ENCODE assay signal across 8 cellular contexts in genomic region chr10:124722812-124723783, GRCh38. TPM values are rescaled to one million over a fixed set of nuclear protein-coding genes. Genes with fewer than 3 reads are reported as not detected.
DNase-seq lines count a peak whose midpoint lies in the region; ATAC-seq and TF ChIP-seq lines count a peak whose summit lies in the region.

No MANE protein-coding gene starts in this region.

- peaks cover 87% of the 10 kb centered on the region for H3K4me1 Mint-ChIP-seq in activated naive CD4-positive, alpha-beta T cell treated with anti-CD3 and anti-CD28 coated beads, Interleukin-2, amount 10 ng/mL, durations not matched to agents 7 days and 5 days

- H3K4me1 ChIP-seq in left lung (peaks cover 55 to 86% of the 10 kb centered on the region in 2 donors), stomach (peaks cover 63 to 97% (median 88%) of the 10 kb centered on the region in 4 donors)

- intact Hi-C loops in left lung (cut with DNase I), result no loop called here
- intact Hi-C loops in stomach (cut with DNase I; ENCODE audit: low total_unique reads), result no loop called here

- TF ChIP-seq EP300 in stomach (IDR thresholded peaks at IDR 0.05), result no peak

- H3K36me3 ChIP-seq in KOPT-K1 (ENCODE audit: insufficient read depth, low read length), result 0 out of 2 replicates have a peak, but pooled peaks cover 14% of the 10 kb centered on the region
- no peaks in the 10 kb centered on the region for H3K36me3 ChIP-seq in left lung
- peaks cover 0 to 4% (median 0%) of the 10 kb centered on the region in 4 donors for H3K36me3 ChIP-seq in stomach

- H3K27ac Mint-ChIP-seq in activated naive CD4-positive, alpha-beta T cell treated with anti-CD3 and anti-CD28 coated beads, Interleukin-2, amount 10 ng/mL, durations not matched to agents 7 days and 5 days, result peak overlapping the region; percentile 89

- WGBS in stomach, 5 donors, result 24 to 34% (median 31%) methylated on average over 7 of the region's 7 CpGs

- TF ChIP-seq CTCF in GM12864 (IDR thresholded peaks at IDR 0.05; ENCODE audit: low read depth, low read length, missing control alignments) (no peak), left lung (IDR thresholded peaks at IDR 0.05) (no peak), stomach (IDR thresholded peaks at IDR 0.05) (no peak)

- ATAC-seq in GM21619 (IDR thresholded peaks at IDR 0.05; ENCODE audit: unreplicated experiment) (peak; percentile 72), left lung (peak; percentile 72)

- H3K27me3 ChIP-seq in left lung (no peaks in the 10 kb centered on the region), stomach (no peaks in the 10 kb centered on the region)

- H3K36me3 Mint-ChIP-seq in activated naive CD4-positive, alpha-beta T cell treated with anti-CD3 and anti-CD28 coated beads, Interleukin-2, amount 10 ng/mL, durations not matched to agents 7 days and 5 days, result peaks cover 20% of the 10 kb centered on the region

- peak overlapping the region; percentile 45 for H3K27ac ChIP-seq in KOPT-K1 (ENCODE audit: low read depth, low read length, poor library complexity, severe bottlenecking)
- H3K27ac ChIP-seq in left lung, result peak overlapping the region; percentile 78 to 90
- peak overlapping the region; percentile 61 to 87 (median 78) for H3K27ac ChIP-seq in stomach

- H3K4me3 ChIP-seq in GM12864 (ENCODE audit: low read depth, low read length) (peak overlapping the region; percentile 1; the same call in 1 of the 2 replicates), left lung (no peak overlapping the region), stomach (no peak overlapping the region)

- H3K9me3 ChIP-seq in KOPT-K1 (ENCODE audit: insufficient read depth, low read length, poor library complexity, severe bottlenecking), result no peaks in the 10 kb centered on the region
- H3K9me3 ChIP-seq in left lung, result no peaks in the 10 kb centered on the region
- no peaks in the 10 kb centered on the region for H3K9me3 ChIP-seq in stomach

- H3K4me3 Mint-ChIP-seq in activated naive CD4-positive, alpha-beta T cell treated with anti-CD3 and anti-CD28 coated beads, Interleukin-2, amount 10 ng/mL, durations not matched to agents 7 days and 5 days, result peak overlapping the region; percentile 4

- no peaks in the 10 kb centered on the region for H3K27me3 Mint-ChIP-seq in activated naive CD4-positive, alpha-beta T cell treated with anti-CD3 and anti-CD28 coated beads, Interleukin-2, amount 10 ng/mL, durations not matched to agents 7 days and 5 days

- no peak for TF ChIP-seq POLR2A in stomach (IDR thresholded peaks at IDR 0.05)

- CTCF ChIA-PET in activated naive CD4-positive, alpha-beta T cell treated with anti-CD3 and anti-CD28 coated beads, Interleukin-2, amount 10 ng/mL, durations not matched to agents 7 days and 5 days (lab: Charles Lee), result interaction anchor here (0.9 to 2.7 kb wide), 5 partner anchors 17 to 193 kb away, joined by 3 to 15 read pairs (median 4); no protein-coding TSS in a partner anchor

- H3K9me3 Mint-ChIP-seq in activated naive CD4-positive, alpha-beta T cell treated with anti-CD3 and anti-CD28 coated beads, Interleukin-2, amount 10 ng/mL, durations not matched to agents 7 days and 5 days, result no peaks in the 10 kb centered on the region

- peak; percentile 77 for DNase-seq in GM12864 (ENCODE audit: low read depth)
- DNase-seq in activated naive CD4-positive, alpha-beta T cell treated with anti-CD3 and anti-CD28 coated beads, Interleukin-2, amount 10 ng/mL, durations not matched to agents 7 days and 5 days, result peak; percentile 55
- peak; percentile 61 to 74 for DNase-seq in left lung
- no peak for DNase-seq in stomach
- DNase-seq in NCI-H1092 (lab: John Stamatoyannopoulos, UW), result no peak
- DNase-seq in NCI-H1436 (lab: John Stamatoyannopoulos, UW), result no peak

RNA-seq across cellular contexts. Expression of gene FAM53B, which starts 21.1 kb away (rescaled TPM):
- 10 to 100 TPM; 26.6 to 34.6 TPM for total RNA-seq in left lung
- 10 to 100 TPM in 4 of 5 donors, 1 to 10 TPM in 1; 9.4 to 46.9 (median 19.3) TPM for total RNA-seq in stomach
- polyA plus RNA-seq in stomach, result 1 to 10 TPM; 5.7 to 9.3 (median 8.2) TPM

Comparison
In these comparisons a context has a peak if more than half of its experiments do, and no peak if none do; other contexts are left out.
1. DNase-seq: peak in GM12864 (single experiment), activated naive CD4-positive, alpha-beta T cell treated with anti-CD3 and anti-CD28 coated beads, Interleukin-2, amount 10 ng/mL, durations not matched to agents 7 days and 5 days (single experiment) and left lung (2 of 2); none in stomach (single experiment), NCI-H1092 (single experiment) and NCI-H1436 (single experiment).
2. Peak in every context shown above with its lines, with median percentiles within 50 percentile points of each other: H3K27ac ChIP-seq.